In the genomic region with DNA sequence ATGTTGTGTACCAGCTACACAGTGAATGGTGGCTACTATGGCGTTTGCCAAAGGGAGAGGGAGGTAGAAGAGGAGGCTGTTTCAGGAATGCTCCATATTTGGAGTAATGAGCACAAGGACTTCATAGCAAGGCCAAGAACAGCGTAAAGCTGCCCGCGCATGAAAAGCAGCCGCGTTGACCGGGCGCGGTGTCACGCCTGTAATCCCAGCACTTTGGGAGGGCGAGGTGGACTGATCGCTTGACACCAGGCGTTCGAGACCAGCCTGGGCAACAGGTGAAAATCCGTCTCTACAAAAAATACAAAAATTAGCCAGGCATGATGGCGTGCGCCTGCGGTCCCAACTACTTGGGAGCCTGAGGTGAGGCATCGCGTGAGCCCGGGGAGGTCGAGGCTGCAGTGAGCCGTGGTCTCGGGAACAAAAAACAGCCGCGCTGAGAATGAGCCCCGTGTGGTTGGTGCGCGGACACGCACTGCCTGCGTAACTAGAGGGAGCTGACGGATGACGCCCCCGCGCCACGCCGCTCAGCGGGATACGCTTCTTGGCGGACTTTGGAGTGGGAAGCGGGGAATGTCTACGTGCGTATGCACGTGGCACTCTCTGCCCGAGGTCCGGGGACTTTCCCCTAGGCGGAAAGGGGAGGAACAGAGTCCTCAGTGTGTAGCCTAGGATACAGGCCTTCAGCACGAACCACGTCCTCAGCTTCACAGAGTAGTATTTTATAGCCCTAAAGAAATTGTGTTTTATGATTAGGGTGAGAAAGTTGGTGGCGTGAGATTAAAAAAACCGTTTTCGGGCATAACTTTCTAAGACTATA, we compare ENCODE assay signal across 8 cellular contexts. TPM values are rescaled to one million over a fixed set of nuclear protein-coding genes. Genes with fewer than 3 reads are reported as not detected.
DNase-seq lines count a peak whose midpoint lies in the region; ATAC-seq, FAIRE-seq and TF ChIP-seq lines count a peak whose summit lies in the region.

Gene RMRP (minus strand): TSS at position 693 of the 817 bp plus-strand sequence.

- H3K4me2 ChIP-seq in BLaER1 treated with 17β-estradiol and CSF1 and Interleukin-3, amounts not matched to agents 10 nM and 100 nM = peak within 1 kb of the TSS; percentile 86 to 98 (median 95)
- H3K4me2 ChIP-seq in HepG2 (ENCODE audit: low read depth, low read length) = peak within 1 kb of the TSS; percentile 82

- H4K20me1 ChIP-seq in BLaER1 treated with 17β-estradiol and CSF1 and Interleukin-3, amounts not matched to agents 10 nM and 100 nM = peaks cover 0 to 8% (median 0%) of the 10 kb centered on the region in 11 experiments; a peak in 2 of 22 replicates
- no peaks in the 10 kb centered on the region for H4K20me1 ChIP-seq in HepG2 (ENCODE audit: insufficient read depth, low read length)

- no peaks in the 10 kb centered on the region for H3K9me3 ChIP-seq in BLaER1 treated with 17β-estradiol and CSF1 and Interleukin-3, amounts not matched to agents 10 nM and 100 nM (replicated peaks in 1 of 11)
- no peaks in the 10 kb centered on the region for H3K9me3 ChIP-seq in HepG2 (ENCODE audit: low read length)

- peak within 1 kb of the TSS; percentile 59 for H2AFZ ChIP-seq in HepG2 (ENCODE audit: low read length)

- POLR2A ChIA-PET in HepG2 (lab: Yijun Ruan, JAX) = interaction anchor here (0.7 to 6.3 kb wide), 14 partner anchors 10 to 496 kb away, joined by 3 to 68 read pairs (median 5); partner anchors contain the start of genes CREB3, GBA2, HINT2 and RGP1

- TF ChIP-seq EP300 in HepG2 (IDR thresholded peaks at IDR 0.05; ENCODE audit: low read depth in 2 of 2, low read length in 2 of 2) (peak in 1 of 2 experiments; percentile 57; a peak in 3 of 4 replicates), HepG2 (CRISPR knock-in tag; IDR thresholded peaks at IDR 0.05; ENCODE audit: borderline replicate concordance) (peak; percentile 57; the same call in 1 of the 2 replicates)

- ATAC-seq in GM19395 (IDR thresholded peaks at IDR 0.05; ENCODE audit: unreplicated experiment) (peak; percentile 87), HG03565 (IDR thresholded peaks at IDR 0.05; ENCODE audit: unreplicated experiment) (peak; percentile 87), HepG2 (peak; percentile 90)

- in situ Hi-C loops in HepG2 (cut with HindIII; ENCODE audit: extremely low pct_ligation_motif_present, low pct_unique_long_range_greater_than_20kb) = loop anchor here (10.0 kb wide), 1 partner anchor 543 kb away; the partner anchor contains the start of gene ATOSB

- peaks cover 54 to 70% (median 64%) of the 10 kb centered on the region in 10 experiments for H3K4me1 ChIP-seq in BLaER1 treated with 17β-estradiol and CSF1 and Interleukin-3, amounts not matched to agents 10 nM and 100 nM
- peaks cover 71% of the 10 kb centered on the region for H3K4me1 ChIP-seq in HepG2 (ENCODE audit: insufficient read depth, low read length)

- WGBS in HepG2 (ENCODE audit: low lambda C conversion rate) = 2% methylated on average over 23 of the region's 52 CpGs

- CTCF ChIA-PET in HepG2 (lab: Yijun Ruan, JAX; ENCODE audit: low intra/inter-chr PET ratio, low total read pairs) = interaction anchor here (1.7 kb wide), 2 partner anchors 11 to 38 kb away, joined by 8 to 9 read pairs; no protein-coding TSS in a partner anchor

- peaks cover 6 to 17% (median 12%) of the 10 kb centered on the region in 11 experiments; a peak in 16 of 22 replicates for H3K36me3 ChIP-seq in BLaER1 treated with 17β-estradiol and CSF1 and Interleukin-3, amounts not matched to agents 10 nM and 100 nM
- H3K36me3 ChIP-seq in HepG2 (replicated peaks in 1 of 2; ENCODE audit: control insufficient read depth in 1 of 2, insufficient read depth in 2 of 2, low read length in 2 of 2) = peaks cover 5 to 6% of the 10 kb centered on the region in 2 experiments; a peak in 3 of 5 replicates

- peak in 1 of 2 experiments; percentile 74; a peak in 1 of 4 replicates for TF ChIP-seq POLR2A in HepG2 (IDR thresholded peaks at IDR 0.05; ENCODE audit: insufficient read depth in 1 of 2, low read depth in 2 of 2, low read length in 2 of 2)

- intact Hi-C loops in HepG2 (cut with micrococcal nuclease; ENCODE audit: unreplicated experiment) = loop anchor here (1.0 kb wide), 4 partner anchors 11 to 92 kb away; partner anchors contain the start of genes CREB3, GBA2, RGP1 and TLN1

- peaks cover 6% of the 10 kb centered on the region for H3K79me2 ChIP-seq in HepG2 (ENCODE audit: insufficient read depth, low read length)

- H3K4me3 ChIP-seq in BLaER1 treated with 17β-estradiol and CSF1 and Interleukin-3, amounts not matched to agents 10 nM and 100 nM = peak within 1 kb of the TSS; percentile 77 to 88 (median 80)
- peak within 1 kb of the TSS; percentile 66 to 89 (median 85) for H3K4me3 ChIP-seq in HepG2 (replicated peaks in 1 of 3; ENCODE audit: insufficient read depth in 1 of 3, low read depth in 2 of 3, low read length in 3 of 3)

- H3K27me3 ChIP-seq in BLaER1 treated with 17β-estradiol and CSF1 and Interleukin-3, amounts not matched to agents 10 nM and 100 nM = no peaks in the 10 kb centered on the region
- H3K27me3 ChIP-seq in HepG2 (ENCODE audit: control insufficient read depth in 1 of 2, insufficient read depth in 2 of 2, low read length in 2 of 2) = no peaks in the 10 kb centered on the region; a peak in 2 of 5 replicates

- DNase-seq in NCI-H774 (lab: John Stamatoyannopoulos, UW) (peak; percentile 97), dermis microvascular lymphatic vessel endothelial cell (ENCODE audit: low read depth in 2 of 2) (peak; percentile 99), HepG2 (ENCODE audit: low spot score) (peak; percentile 99)
- peak; percentile 96 to 97 for DNase-seq in activated CD4-positive, alpha-beta T cell treated with anti-CD3 and anti-CD28 coated beads, Interleukin-2, amount 50 U/mL, for 48 hours
- peak; percentile 93 for DNase-seq in stimulated activated CD4-positive, alpha-beta T cell treated with anti-CD3 and anti-CD28 coated beads, Interleukin-4, amount 100 ng/mL, for 1 hour

- H3K9ac ChIP-seq in BLaER1 treated with 17β-estradiol and CSF1 and Interleukin-3, amounts not matched to agents 10 nM and 100 nM = peak within 1 kb of the TSS; percentile 84 to 96 (median 91)
- H3K9ac ChIP-seq in HepG2 (ENCODE audit: insufficient read depth, low read depth, low read length) = peak within 1 kb of the TSS; percentile 98

- peak within 1 kb of the TSS; percentile 92 to 98 (median 96) for H3K27ac ChIP-seq in BLaER1 treated with 17β-estradiol and CSF1 and Interleukin-3, amounts not matched to agents 10 nM and 100 nM
- H3K27ac ChIP-seq in HepG2 (ENCODE audit: extremely low read length, insufficient read depth, low read length) = peak within 1 kb of the TSS; percentile 100

- TSS peak; percentile 85 for BruUV-seq in HepG2 (replicated peaks; lab: Mats Ljungman, UMichigan)

- FAIRE-seq in HepG2 (lab: Jason Lieb, UNC) = peak; percentile 86

- peak; percentile 65 for TF ChIP-seq CTCF in HepG2 (CRISPR knock-in tag; IDR thresholded peaks at IDR 0.05)

- TF ChIP-seq RAD21 in HepG2 (CRISPR knock-in tag; IDR thresholded peaks at IDR 0.05) = peak; percentile 14; the same call in 1 of the 2 replicates

TF ChIP-seq in HepG2, 621 proteins besides CTCF, POLR2A, EP300 and RAD21 (continues in another document):
- peak; percentile 98 for TF ChIP-seq ZNF766 (CRISPR knock-in tag; IDR thresholded peaks at IDR 0.05; ENCODE audit: borderline replicate concordance)
- TF ChIP-seq STAT6 (CRISPR knock-in tag; IDR thresholded peaks at IDR 0.05; ENCODE audit: borderline replicate concordance) = peak; percentile 90
- peak; percentile 98; the same call in 1 of the 2 replicates for TF ChIP-seq ZNF256 (CRISPR knock-in tag; conservative IDR thresholded peaks at IDR 0.05)

RNA-seq across cellular contexts. Expression of gene RMRP, which starts in this region (rescaled TPM):
- total RNA-seq in dermis microvascular lymphatic vessel endothelial cell (194,626 and 272,621 TPM in 2 replicates), HepG2 (2016; rRNA removed; fragmentation: Illumina TruSeq; extraction: Trizol) (1,047 and 4,025 TPM in 2 replicates)
- total RNA-seq in HepG2 (2016; cell fraction: cytosol; rRNA removed; fragmentation: Illumina TruSeq; extraction: Trizol; ENCODE audit: low read depth) = 14,541 and 17,847 TPM in 2 replicates
- total RNA-seq in HepG2 (2016; cell fraction: insoluble cytoplasmic fraction; rRNA removed; fragmentation: Illumina TruSeq; extraction: Trizol) = 1,278 and 4,694 TPM in 2 replicates
- 1,777 and 1,949 TPM in 2 replicates for total RNA-seq in HepG2 (2016; cell fraction: membrane; rRNA removed; fragmentation: Illumina TruSeq; extraction: Trizol)
- total RNA-seq in HepG2 (2016; cell fraction: nucleus; rRNA removed; fragmentation: Illumina TruSeq; extraction: Trizol) = 24,487 and 26,007 TPM in 2 replicates
- polyA plus RNA-seq in HepG2 (2011; rRNA removed) = 36.7 and 51.4 TPM in 2 replicates
- polyA plus RNA-seq in HepG2 (2011; cell fraction: cytosol; rRNA removed) = 33.6 and 36.8 TPM in 2 replicates
- 3,177 and 3,657 TPM in 2 replicates for polyA plus RNA-seq in HepG2 (2011; cell fraction: nucleus; rRNA removed)
- polyA plus RNA-seq in HepG2 (2012) = 10.9 and 118 TPM in 2 replicates
- polyA plus RNA-seq in HepG2 (2016; cell fraction: cytosol; fragmentation: Illumina TruSeq; extraction: Trizol; ENCODE audit: low read depth) = 4.5 TPM in 1 of 2 replicates, not detected in the other
- polyA plus RNA-seq in HepG2 (2016; cell fraction: insoluble cytoplasmic fraction; fragmentation: Illumina TruSeq; extraction: Trizol; ENCODE audit: low read depth) = not detected in 2 replicates
- polyA plus RNA-seq in HepG2 (2016; cell fraction: membrane; fragmentation: Illumina TruSeq; extraction: Trizol; ENCODE audit: low read depth) = not detected in 2 replicates
- polyA plus RNA-seq in HepG2 (2016; cell fraction: nucleus; fragmentation: Illumina TruSeq; extraction: Trizol; ENCODE audit: insufficient read depth, low read depth) = not detected in 2 replicates
- 7,133 and 10,474 TPM in 2 replicates for polyA minus RNA-seq in HepG2 (2011; rRNA and poly(A)+ RNA removed; ENCODE audit: low replicate concordance)
- 10,046 and 14,120 TPM in 2 replicates for polyA minus RNA-seq in HepG2 (2011; cell fraction: cytosol; rRNA and poly(A)+ RNA removed)
- 104,669 and 122,700 TPM in 2 replicates for polyA minus RNA-seq in HepG2 (2011; cell fraction: nucleus; rRNA and poly(A)+ RNA removed)

Comparison
In these comparisons a context has a peak if more than half of its experiments do, and no peak if none do; other contexts are left out.
1. Peak in every context shown above with its lines: DNase-seq, ATAC-seq, H3K4me3 ChIP-seq and H3K27ac ChIP-seq.